In the genomic region with DNA sequence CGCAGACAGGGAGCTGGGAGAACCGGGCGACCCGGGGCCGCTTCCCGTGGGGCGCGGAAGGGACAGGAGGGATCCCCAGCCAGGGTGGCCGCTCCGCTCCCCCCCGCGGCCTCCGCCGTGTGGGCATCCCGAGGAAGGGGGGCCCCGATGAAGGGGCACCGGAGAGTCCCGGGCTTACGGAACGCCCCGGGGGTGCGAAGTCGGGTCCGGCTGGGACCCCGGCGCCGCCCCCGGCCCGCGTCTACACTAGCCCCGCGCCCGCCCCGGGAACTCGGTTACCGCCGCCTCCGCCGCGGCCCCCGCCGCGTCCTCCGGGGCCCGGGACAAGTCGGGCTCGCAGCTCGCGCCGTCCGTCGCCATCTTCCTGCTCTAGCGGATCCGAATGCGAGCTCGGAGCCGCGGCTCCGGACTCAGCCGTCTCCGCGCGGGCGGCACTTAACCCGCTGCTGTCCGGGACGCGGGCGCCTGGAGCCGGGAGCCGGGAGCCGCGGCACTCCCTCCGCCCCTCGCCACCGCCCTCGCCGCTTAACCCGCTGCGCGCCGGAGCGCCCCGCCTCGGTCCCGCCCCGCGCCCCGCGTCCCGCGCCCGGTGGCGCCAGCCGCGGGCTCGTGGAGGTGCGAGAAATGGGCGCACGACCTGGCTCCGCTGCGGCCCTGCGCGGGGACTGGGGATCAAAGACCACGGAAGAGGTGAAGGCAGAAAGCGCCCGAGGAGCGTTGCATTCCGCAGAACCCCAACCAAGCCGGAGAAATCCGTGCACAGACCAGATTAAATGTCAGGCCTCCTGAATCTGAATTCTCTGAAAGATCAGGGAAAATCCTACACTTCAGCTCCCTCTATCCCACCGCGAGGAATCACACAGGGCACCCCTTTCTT, we compare ENCODE assay signal across 1 cellular context.
TF ChIP-seq lines count a peak whose summit lies in the region.

A gene with protein sequence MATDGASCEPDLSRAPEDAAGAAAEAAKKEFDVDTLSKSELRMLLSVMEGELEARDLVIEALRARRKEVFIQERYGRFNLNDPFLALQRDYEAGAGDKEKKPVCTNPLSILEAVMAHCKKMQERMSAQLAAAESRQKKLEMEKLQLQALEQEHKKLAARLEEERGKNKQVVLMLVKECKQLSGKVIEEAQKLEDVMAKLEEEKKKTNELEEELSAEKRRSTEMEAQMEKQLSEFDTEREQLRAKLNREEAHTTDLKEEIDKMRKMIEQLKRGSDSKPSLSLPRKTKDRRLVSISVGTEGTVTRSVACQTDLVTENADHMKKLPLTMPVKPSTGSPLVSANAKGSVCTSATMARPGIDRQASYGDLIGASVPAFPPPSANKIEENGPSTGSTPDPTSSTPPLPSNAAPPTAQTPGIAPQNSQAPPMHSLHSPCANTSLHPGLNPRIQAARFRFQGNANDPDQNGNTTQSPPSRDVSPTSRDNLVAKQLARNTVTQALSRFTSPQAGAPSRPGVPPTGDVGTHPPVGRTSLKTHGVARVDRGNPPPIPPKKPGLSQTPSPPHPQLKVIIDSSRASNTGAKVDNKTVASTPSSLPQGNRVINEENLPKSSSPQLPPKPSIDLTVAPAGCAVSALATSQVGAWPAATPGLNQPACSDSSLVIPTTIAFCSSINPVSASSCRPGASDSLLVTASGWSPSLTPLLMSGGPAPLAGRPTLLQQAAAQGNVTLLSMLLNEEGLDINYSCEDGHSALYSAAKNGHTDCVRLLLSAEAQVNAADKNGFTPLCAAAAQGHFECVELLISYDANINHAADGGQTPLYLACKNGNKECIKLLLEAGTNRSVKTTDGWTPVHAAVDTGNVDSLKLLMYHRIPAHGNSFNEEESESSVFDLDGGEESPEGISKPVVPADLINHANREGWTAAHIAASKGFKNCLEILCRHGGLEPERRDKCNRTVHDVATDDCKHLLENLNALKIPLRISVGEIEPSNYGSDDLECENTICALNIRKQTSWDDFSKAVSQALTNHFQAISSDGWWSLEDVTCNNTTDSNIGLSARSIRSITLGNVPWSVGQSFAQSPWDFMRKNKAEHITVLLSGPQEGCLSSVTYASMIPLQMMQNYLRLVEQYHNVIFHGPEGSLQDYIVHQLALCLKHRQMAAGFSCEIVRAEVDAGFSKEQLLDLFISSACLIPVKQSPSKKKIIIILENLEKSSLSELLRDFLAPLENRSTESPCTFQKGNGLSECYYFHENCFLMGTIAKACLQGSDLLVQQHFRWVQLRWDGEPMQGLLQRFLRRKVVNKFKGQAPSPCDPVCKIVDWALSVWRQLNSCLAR (N-terminal part only) (minus strand): TSS at position 386 of the 877 bp plus-strand sequence. CDS start 26 bp downstream, at position 360.

TF ChIP-seq in endothelial cell of umbilical vein, 7 proteins besides CTCF, POLR2A, EP300 and RAD21:
- no peak for TF ChIP-seq MYC (IDR thresholded peaks at IDR 0.05; ENCODE audit: low read depth, low read length)
- TF ChIP-seq EZH2 (IDR thresholded peaks at IDR 0.05; ENCODE audit: borderline replicate concordance, low read depth, low read length, severe bottlenecking) = peak; percentile 42
- TF ChIP-seq JUN (IDR thresholded peaks at IDR 0.05; ENCODE audit: borderline replicate concordance, insufficient read depth, insufficient read length, low read depth) = no peak
- no peak for TF ChIP-seq FOS (IDR thresholded peaks at IDR 0.05; ENCODE audit: borderline replicate concordance, insufficient read depth, low read length)
- no peak for TF ChIP-seq POLR2AphosphoS5 (IDR thresholded peaks at IDR 0.05; ENCODE audit: insufficient read depth, low read depth, low read length)
- TF ChIP-seq GATA2 (IDR thresholded peaks at IDR 0.05; ENCODE audit: insufficient read depth, insufficient read length, low read depth, low read length) = no peak
- TF ChIP-seq, protein P1, sequence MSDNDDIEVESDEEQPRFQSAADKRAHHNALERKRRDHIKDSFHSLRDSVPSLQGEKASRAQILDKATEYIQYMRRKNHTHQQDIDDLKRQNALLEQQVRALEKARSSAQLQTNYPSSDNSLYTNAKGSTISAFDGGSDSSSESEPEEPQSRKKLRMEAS (IDR thresholded peaks at IDR 0.05; ENCODE audit: insufficient read depth, insufficient read length) = no peak
